19 cellular contexts compared by ENCODE assay signal in genomic region chr19:8897106-8897505, GRCh38.
"Had no signal": no experiment of that assay in that cellular context is flagged by ENCODE, and none has a peak within 500 bp of the region (broad histone marks: within the 10 kb centered on the region; RNA-seq: fewer than 3 reads in every experiment).

No MANE protein-coding gene starts in this region.

- H3K36me3 Mint-ChIP-seq: mesothelial cell of epicardium, naive B cell had no signal

- H3K4me3 Mint-ChIP-seq: mesothelial cell of epicardium, naive B cell had no signal

- H3K27me3 ChIP-seq: esophagus muscularis mucosa, foreskin keratinocyte, hepatocyte, left lung had no signal

- H3K36me3 ChIP-seq: esophagus muscularis mucosa, gastroesophageal sphincter, heart left ventricle, left lung, lower lobe of right lung had no signal

- H3K4me2 ChIP-seq: hepatocyte had no signal

- H3K4me1 Mint-ChIP-seq: mesothelial cell of epicardium, naive B cell had no signal

- H3K9me3 ChIP-seq: esophagus muscularis mucosa, gastroesophageal sphincter, heart left ventricle, left lung, lower lobe of right lung, mucosa of descending colon had no signal

- H3K79me2 ChIP-seq: hepatocyte had no signal

- ATAC-seq: foreskin keratinocyte, gastroesophageal sphincter, heart left ventricle, left cardiac atrium, left lung, left ventricle myocardium superior, lower lobe of right lung, mucosa of descending colon had no signal

- H3K27ac Mint-ChIP-seq: mesothelial cell of epicardium, naive B cell had no signal

- H3K4me1 ChIP-seq: esophagus muscularis mucosa, foreskin keratinocyte, gastroesophageal sphincter, heart left ventricle, left lung, lower lobe of right lung had no signal

- H3K4me3 ChIP-seq: coronary artery, dorsolateral prefrontal cortex, esophagus muscularis mucosa, gastroesophageal sphincter, heart left ventricle, hepatocyte, left lung, lower lobe of right lung, mucosa of descending colon had no signal

- H3K27ac ChIP-seq: coronary artery, dorsolateral prefrontal cortex, esophagus muscularis mucosa, foreskin keratinocyte, gastroesophageal sphincter, heart left ventricle, hepatocyte, left lung, lower lobe of right lung had no signal

- H2AFZ ChIP-seq: hepatocyte had no signal

- H3K27me3 Mint-ChIP-seq: naive B cell had no signal

- DNase-seq: dermis blood vessel endothelial cell; dorsolateral prefrontal cortex; effector CD4-positive, alpha-beta T cell; effector memory CD4-positive, alpha-beta T cell; foreskin keratinocyte; heart left ventricle; hypothalamus; left cardiac atrium; left lung; left ventricle myocardium superior; lower lobe of right lung; mesenchymal stem cell; mucosa of descending colon; naive B cell had no signal
